Comparison of ENCODE assay signal across 9 cellular contexts in genomic region chr7:11373546-11374142, GRCh38.
DNase-seq lines count a peak whose midpoint lies in the region; ATAC-seq and TF ChIP-seq lines count a peak whose summit lies in the region.
"Had no signal": no experiment of that assay in that cellular context is flagged by ENCODE, and none has a peak within 500 bp of the region (broad histone marks: within the 10 kb centered on the region; RNA-seq: fewer than 3 reads in every experiment).

No MANE protein-coding gene starts in this region.

- TF ChIP-seq CTCF in Caco-2 (IDR thresholded peaks at IDR 0.05; ENCODE audit: insufficient read depth in 1 of 2, low read depth in 1 of 2, low read length in 1 of 2, severe bottlenecking in 1 of 2, unreplicated experiment in 1 of 2) (peak; percentile 59 to 64), RWPE1 (conservative IDR thresholded peaks at IDR 0.05; ENCODE audit: low read depth) (peak; percentile 70)

- no TSS peak for BruUV-seq in Caco-2 (replicated peaks; lab: Mats Ljungman, UMichigan)

- H3K4me1 Mint-ChIP-seq in Caco-2 (ENCODE audit: low read depth, unreplicated experiment): no peaks in the 10 kb centered on the region
- no peaks in the 10 kb centered on the region for H3K4me1 Mint-ChIP-seq in activated T-helper 17 cell treated with anti-CD3 and anti-CD28 coated beads, Interleukin-2, amount 50 U/mL, for 72 hours

- no peaks in the 10 kb centered on the region for H3K9me3 ChIP-seq in Caco-2
- H3K9me3 ChIP-seq in aorta (ENCODE audit: control insufficient read depth, low read length): no peaks in the 10 kb centered on the region
- H3K9me3 ChIP-seq: neutrophil had no signal

- H3K4me3 Mint-ChIP-seq in Caco-2 (ENCODE audit: unreplicated experiment): no peak overlapping the region
- H3K4me3 Mint-ChIP-seq in activated T-helper 17 cell treated with anti-CD3 and anti-CD28 coated beads, Interleukin-2, amount 50 U/mL, for 72 hours: no peak overlapping the region

- CTCF ChIA-PET in Caco-2 (lab: Charles Lee): interaction anchor here (0.7 kb wide), 1 partner anchor 433 kb away, joined by 3 read pairs; no protein-coding TSS in a partner anchor
- CTCF ChIA-PET in RWPE1 (lab: Yijun Ruan, JAX): interaction anchor here (0.5 kb wide), 1 partner anchor 411 kb away, joined by 3 read pairs; no protein-coding TSS in a partner anchor
- CTCF ChIA-PET in HEK293T (lab: Yijun Ruan, JAX): interaction anchor here (1.2 kb wide), 1 partner anchor 20 kb away, joined by 4 read pairs; no protein-coding TSS in a partner anchor

- DNase-seq in Caco-2: no peak
- DNase-seq in RWPE1 (ENCODE audit: low spot score): no peak
- peak; percentile 15 for DNase-seq in iris pigment epithelial cell (ENCODE audit: low read depth)
- DNase-seq in HEK293T (ENCODE audit: extremely low spot score): no peak
- DNase-seq in dedifferentiated amniotic fluid mesenchymal stem cell (ENCODE audit: extremely low spot score): no peak
- DNase-seq in aorta: no peak

- H3K36me3 ChIP-seq in Caco-2 (ENCODE audit: control insufficient read depth, insufficient read depth, low read length): no peaks in the 10 kb centered on the region
- H3K36me3 ChIP-seq in aorta (ENCODE audit: control insufficient read depth in 1 of 2, insufficient read depth in 2 of 2, low read length in 1 of 2): no peaks in the 10 kb centered on the region
- H3K36me3 ChIP-seq: neutrophil had no signal

- H3K4me1 ChIP-seq in Caco-2 (no peaks in the 10 kb centered on the region), aorta (ENCODE audit: control insufficient read depth in 1 of 2, insufficient read depth in 2 of 2, low read length in 2 of 2) (no peaks in the 10 kb centered on the region)

- peaks cover 4% of the 10 kb centered on the region for H3K27me3 Mint-ChIP-seq in Caco-2 (ENCODE audit: insufficient read depth, unreplicated experiment)
- H3K27me3 Mint-ChIP-seq in activated T-helper 17 cell treated with anti-CD3 and anti-CD28 coated beads, Interleukin-2, amount 50 U/mL, for 72 hours: peaks cover 3% of the 10 kb centered on the region

- intact Hi-C loops in Caco-2 (cut with micrococcal nuclease; ENCODE audit: unreplicated experiment): loop anchor here (1.0 to 10.0 kb wide), 3 partner anchors 54 to 184 kb away; no protein-coding TSS in a partner anchor
- intact Hi-C loops in aorta (cut with DNase I): no loop called here

- no peaks in the 10 kb centered on the region for H3K36me3 Mint-ChIP-seq in Caco-2 (ENCODE audit: insufficient read depth, unreplicated experiment)
- H3K36me3 Mint-ChIP-seq in activated T-helper 17 cell treated with anti-CD3 and anti-CD28 coated beads, Interleukin-2, amount 50 U/mL, for 72 hours (ENCODE audit: low read depth): no peaks in the 10 kb centered on the region

- ATAC-seq in HG03159 (IDR thresholded peaks at IDR 0.05; ENCODE audit: unreplicated experiment) (peak; percentile 44), aorta (ENCODE audit: low FRiP score) (no peak)
- no peak for ATAC-seq in activated T-helper 17 cell treated with anti-CD3 and anti-CD28 coated beads, Interleukin-2, amount 50 U/mL, for 72 hours (replicated peaks)

- H3K4me3 ChIP-seq in Caco-2 (ENCODE audit: low read depth, low read length) (no peak overlapping the region), aorta (ENCODE audit: low read length in 2 of 2) (no peak overlapping the region)

- POLR2A ChIA-PET in Caco-2 (lab: Charles Lee): no interaction called here
- POLR2A ChIA-PET in RWPE1 (lab: Yijun Ruan, JAX; ENCODE audit: low non-redundant PET): no interaction called here
- POLR2A ChIA-PET in HEK293T (lab: Yijun Ruan, JAX): no interaction called here

- H3K27ac ChIP-seq in RWPE1 (no peak overlapping the region), aorta (ENCODE audit: low read depth in 1 of 2, low read length in 2 of 2) (no peak overlapping the region)
- H3K27ac ChIP-seq: neutrophil had no signal

- WGBS in aorta, 2 donors: 58 to 74% methylated on average over 2 of the region's 2 CpGs

- H3K27ac Mint-ChIP-seq in Caco-2 (ENCODE audit: unreplicated experiment): no peak overlapping the region
- no peak overlapping the region for H3K27ac Mint-ChIP-seq in activated T-helper 17 cell treated with anti-CD3 and anti-CD28 coated beads, Interleukin-2, amount 50 U/mL, for 72 hours

- H3K9me3 Mint-ChIP-seq in Caco-2 (ENCODE audit: unreplicated experiment): no peaks in the 10 kb centered on the region
- H3K9me3 Mint-ChIP-seq in activated T-helper 17 cell treated with anti-CD3 and anti-CD28 coated beads, Interleukin-2, amount 50 U/mL, for 72 hours: no peaks in the 10 kb centered on the region

- H3K27me3 ChIP-seq in Caco-2 (replicated peaks; ENCODE audit: control insufficient read depth, insufficient read depth, low read length) (no peaks in the 10 kb centered on the region; the same call in 1 of the 2 replicates), aorta (ENCODE audit: control insufficient read depth in 1 of 2, insufficient read depth in 2 of 2, low read length in 1 of 2) (no peaks in the 10 kb centered on the region)
- H3K27me3 ChIP-seq: neutrophil had no signal

TF ChIP-seq in HEK293T, 16 proteins besides CTCF, POLR2A, EP300 and RAD21:
- TF ChIP-seq LEF1 (IDR thresholded peaks at IDR 0.05; ENCODE audit: borderline replicate concordance): no peak
- no peak for TF ChIP-seq FOXA1 (IDR thresholded peaks at IDR 0.05)
- no peak for TF ChIP-seq PKNOX1 (IDR thresholded peaks at IDR 0.05)
- TF ChIP-seq TARDBP (IDR thresholded peaks at IDR 0.05): no peak
- no peak for TF ChIP-seq ELF4 (IDR thresholded peaks at IDR 0.05)
- no peak for TF ChIP-seq BHLHE40 (IDR thresholded peaks at IDR 0.05; ENCODE audit: borderline replicate concordance)
- no peak for TF ChIP-seq SP1 (IDR thresholded peaks at IDR 0.05)
